Comparison of ENCODE assay signal across 3 cellular contexts in the genomic region with DNA sequence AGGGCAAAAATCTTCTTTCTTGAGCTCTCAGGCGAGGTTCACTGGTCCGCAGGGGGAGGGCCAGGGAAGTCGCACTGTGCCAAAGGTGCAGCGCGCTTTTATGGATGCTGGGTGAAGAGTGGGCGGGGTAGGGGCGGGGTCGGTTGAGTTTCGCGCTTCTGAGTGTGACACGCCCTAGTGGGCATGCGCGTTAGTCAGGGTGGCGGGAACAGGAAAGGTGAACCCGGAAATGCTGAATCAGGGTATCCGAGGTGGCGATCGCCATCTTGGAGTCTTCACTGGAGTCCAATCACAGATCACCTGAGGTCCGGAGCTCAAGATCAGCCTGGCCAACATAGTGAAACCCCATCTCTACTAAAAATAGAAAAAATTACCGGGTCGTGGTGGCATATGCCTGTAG. TPM values are rescaled to one million over a fixed set of nuclear protein-coding genes. Genes with fewer than 3 reads are reported as not detected.
DNase-seq lines count a peak whose midpoint lies in the region; ATAC-seq and TF ChIP-seq lines count a peak whose summit lies in the region.
"Not testable (repeated sequence)": the region's sequence is repeated elsewhere in the genome, so short reads cannot be mapped to it uniquely, and the experiment has no call there.

No MANE protein-coding gene starts in this region.

- not testable (repeated sequence) for H3K36me3 Mint-ChIP-seq in T-helper 17 cell (ENCODE audit: low read depth)

- no CpG with 5 or more reads among the region's 21 CpGs for WGBS in trophoblast cell (ENCODE audit: extremely low coverage, insufficient coverage, insufficient read length)
- 80 to 81% methylated on average over 21 of the region's 21 CpGs for WGBS in testis, 2 donors

- not testable (repeated sequence) for H4K8ac ChIP-seq in trophoblast cell (ENCODE audit: low read depth, low read length)

- H3K79me1 ChIP-seq in trophoblast cell (ENCODE audit: low read length): not testable (repeated sequence)

- H3K27ac Mint-ChIP-seq in T-helper 17 cell: peak overlapping the region; percentile 22

- H3K4ac ChIP-seq in trophoblast cell (ENCODE audit: low read depth, low read length): not testable (repeated sequence)

- H3K27me3 Mint-ChIP-seq in T-helper 17 cell: not testable (repeated sequence)

- not testable (repeated sequence) for H3K9ac ChIP-seq in trophoblast cell (ENCODE audit: low read length)

- not testable (repeated sequence) for H3K4me1 ChIP-seq in trophoblast cell (ENCODE audit: control insufficient read depth in 1 of 2, insufficient read depth in 2 of 2, low read length in 2 of 2); testis

- ATAC-seq in T-helper 17 cell: not testable (repeated sequence)

- not testable (repeated sequence) for H2AFZ ChIP-seq in trophoblast cell (ENCODE audit: insufficient read depth, low read length, poor library complexity)

- not testable (repeated sequence) for H2BK5ac ChIP-seq in trophoblast cell (ENCODE audit: low read depth, low read length, poor library complexity)

- H3K23ac ChIP-seq in trophoblast cell (ENCODE audit: low read length): not testable (repeated sequence)

- H3K14ac ChIP-seq in trophoblast cell (ENCODE audit: low read length): not testable (repeated sequence)

- not testable (repeated sequence) for H2BK12ac ChIP-seq in trophoblast cell (ENCODE audit: low read length)

- H3K18ac ChIP-seq in trophoblast cell (ENCODE audit: low read length): not testable (repeated sequence)

- not testable (repeated sequence) for DNase-seq in T-helper 17 cell
- DNase-seq in trophoblast cell (peak; percentile 12 to 56), testis (peak; percentile 74)

- not testable (repeated sequence) for H3K27me3 ChIP-seq in trophoblast cell (ENCODE audit: insufficient read depth, low read length); testis

- not testable (repeated sequence) for H2BK120ac ChIP-seq in trophoblast cell (ENCODE audit: insufficient read depth, low read length, poor library complexity)

- H3K27ac ChIP-seq in trophoblast cell (ENCODE audit: low read depth, low read length); testis: not testable (repeated sequence)

- not testable (repeated sequence) for H3K4me1 Mint-ChIP-seq in T-helper 17 cell

- not testable (repeated sequence) for H3K4me3 ChIP-seq in trophoblast cell (ENCODE audit: low read depth, low read length)
- H3K4me3 ChIP-seq in testis: peak overlapping the region; percentile 1 to 31

- not testable (repeated sequence) for H4K12ac ChIP-seq in trophoblast cell (ENCODE audit: low read depth, low read length)

- not testable (repeated sequence) for H3K4me2 ChIP-seq in trophoblast cell (ENCODE audit: low read length)

- not testable (repeated sequence) for H3K9me3 ChIP-seq in T-helper 17 cell (ENCODE audit: control insufficient read depth, low read length, poor library complexity, severe bottlenecking); trophoblast cell (ENCODE audit: insufficient read depth, low read depth, low read length); testis

- intact Hi-C loops in testis (cut with DNase I; ENCODE audit: low total_unique reads): not testable (repeated sequence)

- not testable (repeated sequence) for TF ChIP-seq CTCF in testis (IDR thresholded peaks at IDR 0.05)

- H3K36me3 ChIP-seq in trophoblast cell (ENCODE audit: control insufficient read depth in 1 of 2, insufficient read depth in 2 of 2, low read length in 2 of 2); testis (ENCODE audit: low read depth, missing control alignments): not testable (repeated sequence)

- not testable (repeated sequence) for H3K79me2 ChIP-seq in trophoblast cell (ENCODE audit: control insufficient read depth, insufficient read depth, low read length, poor library complexity)

- H3K4me3 Mint-ChIP-seq in T-helper 17 cell: not testable (repeated sequence)

- H2AK5ac ChIP-seq in trophoblast cell (ENCODE audit: low read length): not testable (repeated sequence)

- TF ChIP-seq POLR2A in testis (IDR thresholded peaks at IDR 0.05): not testable (repeated sequence)

- H4K91ac ChIP-seq in trophoblast cell (ENCODE audit: low read depth, low read length): not testable (repeated sequence)

RNA-seq across cellular contexts. Expression of a gene that starts 26.1 kb away (rescaled TPM):
- total RNA-seq in T-helper 17 cell: 1,000 to 10,000 TPM; 2,872 to 3,048 TPM
- polyA plus RNA-seq in trophoblast cell (2013): 1,521 and 1,552 TPM in 2 replicates
- total RNA-seq in testis: 100 to 1,000 TPM; 237 to 435 TPM
- 950 TPM for polyA plus RNA-seq in testis (ENCODE audit: insufficient read depth, low read depth, low replicate concordance)

RNA-seq across cellular contexts. Expression of a gene that starts 56.1 kb away (rescaled TPM):
- total RNA-seq in T-helper 17 cell: 10 to 100 TPM; 36.6 to 39.4 TPM
- polyA plus RNA-seq in trophoblast cell (2013): 332 and 337 TPM in 2 replicates
- total RNA-seq in testis: 10 to 100 TPM; 48.9 to 54.5 TPM
- 78.1 TPM for polyA plus RNA-seq in testis (ENCODE audit: insufficient read depth, low read depth, low replicate concordance)

Comparison
In these comparisons a context has a peak if more than half of its experiments do, and no peak if none do; other contexts are left out.
1. RNA of a gene that starts 26.1 kb away (total RNA-seq): 2,872 to 3,048 TPM in T-helper 17 cell; 237 to 435 TPM in testis; every median in the first group is over 4 times any median in the second.